ENCODE assay signal across 18 cellular contexts in genomic region chr7:29962035-29962434, GRCh38.
"Had no signal": no experiment of that assay in that cellular context is flagged by ENCODE, and none has a peak within 500 bp of the region (broad histone marks: within the 10 kb centered on the region; RNA-seq: fewer than 3 reads in every experiment).

No MANE protein-coding gene starts in this region.

- H3K27ac ChIP-seq: RWPE1 had no signal

- DNase-seq: IMR-90, Karpas-422, KG1, MG63, NCI-H1092, NCI-H1105 treated with DMSO at 0.1 percent for 48 hours, NCI-H1417 treated with DMSO at 0.1 percent for 48 hours, NCI-H1694, NCI-H187 treated with DMSO at 0.1 percent for 48 hours, NCI-H2029 treated with DMSO at 0.1 percent for 48 hours, NCI-H2171 treated with DMSO at 0.1 percent for 48 hours, NCI-H69, NCI-H774, SHP77, SW 1271 had no signal

- ATAC-seq: HepG2 had no signal

- H3K4me3 ChIP-seq: MG63 had no signal

- H3K9me3 ChIP-seq: MG63, SK-N-SH had no signal

- H3K36me3 ChIP-seq: MG63 had no signal

- H3K9ac ChIP-seq: SK-N-SH had no signal

- FAIRE-seq: HepG2 had no signal
